Comparison of ENCODE assay signal across 12 cellular contexts in genomic region chr2:63792523-63792922, GRCh38. TPM values are rescaled to one million over a fixed set of nuclear protein-coding genes. Genes with fewer than 3 reads are reported as not detected.
DNase-seq lines count a peak whose midpoint lies in the region; ATAC-seq, FAIRE-seq and TF ChIP-seq lines count a peak whose summit lies in the region.
"Had no signal": no experiment of that assay in that cellular context is flagged by ENCODE, and none has a peak within 500 bp of the region (broad histone marks: within the 10 kb centered on the region; RNA-seq: fewer than 3 reads in every experiment).

No MANE protein-coding gene starts in this region.

- H3K4me1 ChIP-seq in keratinocyte (ENCODE audit: control insufficient read depth, extremely low read depth, insufficient read depth, low read length): peaks cover 39% of the 10 kb centered on the region
- H3K4me1 ChIP-seq: upper lobe of right lung had no signal

- H3K27me3 Mint-ChIP-seq in HFFc6 (ENCODE audit: insufficient read depth): no peaks in the 10 kb centered on the region; the same call in 1 of the 2 replicates

- H3K9ac ChIP-seq in keratinocyte (ENCODE audit: control insufficient read depth, extremely low read depth, insufficient read depth, low read length): no peak overlapping the region

- peak overlapping the region; percentile 58 for H3K4me3 Mint-ChIP-seq in HFFc6
- H3K4me3 Mint-ChIP-seq: central memory CD8-positive, alpha-beta T cell had no signal

- H3K79me2 ChIP-seq in keratinocyte (ENCODE audit: control insufficient read depth, insufficient read depth, low read length): no peaks in the 10 kb centered on the region

- peak; percentile 90 for FAIRE-seq in keratinocyte (lab: Jason Lieb, UNC)

- no peak overlapping the region for H3K4me2 ChIP-seq in keratinocyte (ENCODE audit: control insufficient read depth, extremely low read depth, insufficient read depth, low read depth, low read length)

- no peaks in the 10 kb centered on the region for H3K9me1 ChIP-seq in keratinocyte (ENCODE audit: control insufficient read depth, extremely low read depth, insufficient read depth, low read length)

- no peaks in the 10 kb centered on the region for H3K36me3 ChIP-seq in keratinocyte (ENCODE audit: control insufficient read depth in 2 of 2, extremely low read depth in 1 of 2, insufficient read depth in 2 of 2, low read length in 2 of 2)
- H3K36me3 ChIP-seq: upper lobe of right lung had no signal

- H3K4me3 ChIP-seq in keratinocyte (ENCODE audit: control insufficient read depth in 2 of 3, extremely low read depth in 1 of 3, insufficient read depth in 2 of 3, low read depth in 1 of 3, low read length in 3 of 3): no peak overlapping the region
- H3K4me3 ChIP-seq: upper lobe of right lung had no signal

- dilution Hi-C loops in keratinocyte (cut with MboI; ENCODE audit: extremely low pct_ligation_motif_present, low sequenced_read_pairs): no loop called here

- peak overlapping the region; percentile 69 for H3K27ac ChIP-seq in keratinocyte (ENCODE audit: control insufficient read depth, insufficient read depth, low read length)
- H3K27ac ChIP-seq: upper lobe of right lung had no signal

- H3K4me1 Mint-ChIP-seq in HFFc6 (ENCODE audit: low read depth): peaks cover 84% of the 10 kb centered on the region
- H3K4me1 Mint-ChIP-seq: central memory CD8-positive, alpha-beta T cell had no signal

- H4K20me1 ChIP-seq in keratinocyte (ENCODE audit: control insufficient read depth, extremely low read depth, insufficient read depth, low read length): no peaks in the 10 kb centered on the region

- peaks cover 2% of the 10 kb centered on the region for H3K9me3 ChIP-seq in keratinocyte (ENCODE audit: control insufficient read depth, low read depth, low read length)
- H3K9me3 ChIP-seq: upper lobe of right lung had no signal

- peak overlapping the region; percentile 90 for H3K27ac Mint-ChIP-seq in HFFc6

- ATAC-seq in HG03460 (IDR thresholded peaks at IDR 0.05; ENCODE audit: unreplicated experiment): no peak
- ATAC-seq in HG03095 (IDR thresholded peaks at IDR 0.05; ENCODE audit: unreplicated experiment): no peak
- ATAC-seq: upper lobe of right lung had no signal

- H2AFZ ChIP-seq in keratinocyte (ENCODE audit: control insufficient read depth, low read length): peak overlapping the region; percentile 72

- H3K27me3 ChIP-seq in keratinocyte (ENCODE audit: control insufficient read depth, extremely low read depth, insufficient read depth, low read length): no peaks in the 10 kb centered on the region
- H3K27me3 ChIP-seq: upper lobe of right lung had no signal

- peaks cover 10% of the 10 kb centered on the region; the same call in 1 of the 2 replicates for H3K36me3 Mint-ChIP-seq in HFFc6 (ENCODE audit: low read depth)

- TF ChIP-seq CTCF in HFFc6 (IDR thresholded peaks at IDR 0.05) (no peak; the same call in 1 of the 2 replicates), keratinocyte (optimal IDR thresholded peaks at IDR 0.05 in 1 of 3, IDR thresholded peaks at IDR 0.05 in 1 of 3, conservative IDR thresholded peaks at IDR 0.05 in 1 of 3; ENCODE audit: extremely low read depth in 1 of 3, insufficient read depth in 2 of 3, low read length in 3 of 3) (no peak), GM13977 (IDR thresholded peaks at IDR 0.05; ENCODE audit: extremely low read depth, insufficient read depth, missing control alignments) (no peak)

- H3K9me3 Mint-ChIP-seq in HFFc6: no peaks in the 10 kb centered on the region
- H3K9me3 Mint-ChIP-seq: central memory CD8-positive, alpha-beta T cell had no signal

- in situ Hi-C loops in GM13977 (cut with MboI; ENCODE audit: low pct_unique_long_range_greater_than_20kb, low sequenced_read_pairs, unreplicated experiment): no loop called here

- DNase-seq in AG08396 (ENCODE audit: low spot score) (peak; percentile 45), HFFc6 (peak; percentile 92), amniotic epithelial cell (ENCODE audit: low read depth) (peak; percentile 91), keratinocyte (ENCODE audit: low read depth, low spot score) (peak; percentile 71), GM13977 (ENCODE audit: low spot score) (no peak), NAMALWA (ENCODE audit: low spot score) (no peak)
- DNase-seq: NCI-H2081, SHP77 treated with DMSO at 0.1 percent for 48 hours, upper lobe of right lung had no signal

RNA-seq across cellular contexts. Expression of gene UGP2, which starts 49.2 kb away (rescaled TPM):
- total RNA-seq in HFFc6 (2021; fragmentation: NEBNext Ultra II Directional; extraction: Animal tissue kit (Norgen Biotek cat#: 25700)): 100 to 1,000 TPM; 150 to 199 (median 172) TPM
- polyA plus RNA-seq in keratinocyte: 168 to 260 TPM (median 219 TPM) in 3 replicates
- 138 TPM for polyA plus RNA-seq in keratinocyte (2011; ENCODE audit: low read depth)
- 203 and 359 TPM in 2 replicates for polyA plus RNA-seq in keratinocyte (2011; cell fraction: cytosol; rRNA removed)
- 230 and 294 TPM in 2 replicates for polyA plus RNA-seq in keratinocyte (2011; cell fraction: nucleus; rRNA removed)
- 186 and 192 TPM in 2 replicates for polyA plus RNA-seq in keratinocyte (2012; ENCODE audit: low replicate concordance)
- polyA minus RNA-seq in keratinocyte: 8.8 to 123 TPM (median 69.9 TPM) in 3 replicates
- 138 TPM for polyA minus RNA-seq in keratinocyte (2011; cell fraction: cytosol; rRNA and poly(A)+ RNA removed)
- 92.7 and 216 TPM in 2 replicates for polyA minus RNA-seq in keratinocyte (2011; cell fraction: nucleus; rRNA and poly(A)+ RNA removed)

Comparison
In these comparisons a context has a peak if more than half of its experiments do, and no peak if none do; other contexts are left out.
1. DNase-seq: peak in AG08396 (single experiment), HFFc6 (single experiment), amniotic epithelial cell (single experiment) and keratinocyte (single experiment); none in GM13977 (single experiment) and NAMALWA (single experiment).